Comparison of ENCODE assay signal across 23 cellular contexts in the genomic region with DNA sequence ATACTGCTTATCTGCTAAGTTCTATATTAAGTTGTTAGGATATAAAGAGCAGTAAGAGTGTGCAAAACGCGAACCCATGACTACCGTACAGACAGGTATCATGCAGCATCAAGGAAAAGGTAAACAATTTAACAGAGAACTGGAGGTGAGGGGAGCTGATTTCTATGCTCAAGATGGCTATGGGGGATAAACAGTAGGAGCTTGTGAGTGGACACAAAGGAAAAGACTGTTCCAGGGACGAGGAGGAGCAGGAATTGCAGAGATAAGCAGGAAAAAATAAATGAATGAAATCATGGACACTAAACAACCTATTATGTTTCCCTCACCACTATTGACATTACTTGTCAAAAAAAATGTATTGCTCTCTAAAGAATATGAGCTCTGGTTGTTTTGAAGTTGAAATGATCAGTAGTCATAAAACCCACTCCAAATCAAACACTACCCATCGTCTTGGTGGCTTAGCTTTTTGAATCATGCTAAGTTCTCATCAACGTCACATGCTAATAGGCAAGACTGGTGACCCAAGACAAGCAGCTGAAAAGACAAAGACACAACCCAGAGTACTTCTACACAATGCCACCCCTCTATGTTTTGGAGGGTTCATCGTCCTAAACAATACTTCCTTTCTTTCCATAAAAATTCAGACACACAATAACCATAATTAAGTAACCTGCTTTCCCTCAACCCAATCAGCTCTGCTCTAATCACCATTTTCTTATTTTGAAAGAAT.
"Had no signal": no experiment of that assay in that cellular context is flagged by ENCODE, and none has a peak within 500 bp of the region (broad histone marks: within the 10 kb centered on the region; RNA-seq: fewer than 3 reads in every experiment).

No MANE protein-coding gene starts in this region.

- H3K9me3 ChIP-seq: ovary, right atrium auricular region, sigmoid colon, suprapubic skin, thyroid gland, upper lobe of left lung, uterus had no signal

- DNase-seq: cortex of kidney; effector memory CD4-positive, alpha-beta T cell; foreskin keratinocyte; head of caudate nucleus; kidney; left colon; naive thymus-derived CD4-positive, alpha-beta T cell; nucleus accumbens; ovary; sigmoid colon; stimulated activated CD4-positive, alpha-beta T cell treated with anti-CD3 and anti-CD28 coated beads, Interleukin-4, amount 100 ng/mL, for 1 hour; stimulated activated CD8-positive, alpha-beta memory T cell treated with anti-CD3 and anti-CD28 coated beads, Interleukin-4, amount 100 ng/mL, for 48 hours; stimulated activated naive CD8-positive, alpha-beta T cell treated with anti-CD3 and anti-CD28 coated beads, Interleukin-15, Interleukin-2, amounts not matched to agents 100 U/mL and 50 U/mL, for 24 hours; thyroid gland; upper lobe of left lung; uterus had no signal

- H3K9ac ChIP-seq: neural progenitor cell had no signal

- H3K36me3 ChIP-seq: neural progenitor cell, ovary, right atrium auricular region, sigmoid colon, suprapubic skin, thyroid gland, upper lobe of left lung, uterus had no signal

- H3K27me3 ChIP-seq: foreskin keratinocyte, hepatocyte, neural progenitor cell, ovary, right atrium auricular region, sigmoid colon, suprapubic skin, thyroid gland, upper lobe of left lung, uterus had no signal

- H3K27ac ChIP-seq: foreskin keratinocyte, hepatocyte, neural progenitor cell, ovary, sigmoid colon, suprapubic skin, thyroid gland, upper lobe of left lung, uterus had no signal

- ATAC-seq: foreskin keratinocyte; left colon; naive thymus-derived CD4-positive, alpha-beta T cell; stimulated activated effector memory CD8-positive, alpha-beta T cell treated with anti-CD3 and anti-CD28 coated beads, Interleukin-12 subunit alpha, Interleukin-12 subunit beta, amount 100 ng/mL, for 72 hours; stimulated activated naive CD8-positive, alpha-beta T cell treated with anti-CD3 and anti-CD28 coated beads, Interleukin-15, Interleukin-2, amounts not matched to agents 100 U/mL and 50 U/mL, for 24 hours had no signal

- H2AFZ ChIP-seq: hepatocyte, neural progenitor cell had no signal

- H3K4me3 ChIP-seq: hepatocyte, neural progenitor cell, ovary, right atrium auricular region, sigmoid colon, skin epidermis, suprapubic skin, thyroid gland, upper lobe of left lung, uterus had no signal

- H3K4me2 ChIP-seq: hepatocyte, neural progenitor cell had no signal

- FAIRE-seq: endometrium, kidney had no signal
